ENCODE assay signal across 9 cellular contexts in genomic region chr13:45325806-45326205, GRCh38.
DNase-seq lines count a peak whose midpoint lies in the region; ATAC-seq, FAIRE-seq and TF ChIP-seq lines count a peak whose summit lies in the region.
"Had no signal": no experiment of that assay in that cellular context is flagged by ENCODE, and none has a peak within 500 bp of the region (broad histone marks: within the 10 kb centered on the region; RNA-seq: fewer than 3 reads in every experiment).

No MANE protein-coding gene starts in this region.

- no peak for FAIRE-seq in GM19239 (lab: Jason Lieb, UNC)

- TF ChIP-seq CTCF in AG09309 (IDR thresholded peaks at IDR 0.05; ENCODE audit: control insufficient read depth, insufficient read depth, low read depth, low read length, missing control alignments) (no peak), NB4 (IDR thresholded peaks at IDR 0.05; ENCODE audit: low read depth, low read length) (no peak), epithelial cell of esophagus (IDR thresholded peaks at IDR 0.05; ENCODE audit: insufficient read depth, low read depth, low read length, missing control alignments) (no peak)

- H3K4me1 ChIP-seq in mucosa of rectum (ENCODE audit: control insufficient read depth in 2 of 2, insufficient read depth in 2 of 2, low read length in 2 of 2) = peaks cover 0 to 3% of the 10 kb centered on the region in 2 donors

- no peaks in the 10 kb centered on the region for H3K36me3 ChIP-seq in mucosa of rectum (ENCODE audit: control insufficient read depth in 2 of 2, insufficient read depth in 2 of 2, low read length in 2 of 2)

- no peaks in the 10 kb centered on the region for H3K9me3 ChIP-seq in mucosa of rectum (ENCODE audit: control insufficient read depth in 2 of 2, low read length in 2 of 2)

- no peak for ATAC-seq in GM19455 (IDR thresholded peaks at IDR 0.05; ENCODE audit: unreplicated experiment)
- no peak for ATAC-seq in GM21529 (IDR thresholded peaks at IDR 0.05; ENCODE audit: unreplicated experiment)

- H3K27me3 ChIP-seq in mucosa of rectum (ENCODE audit: control insufficient read depth in 2 of 2, insufficient read depth in 2 of 2, low read length in 2 of 2) = no peaks in the 10 kb centered on the region

- H3K27ac ChIP-seq in mucosa of rectum (ENCODE audit: low read depth in 2 of 2, low read length in 2 of 2) = peak overlapping the region; percentile 46 to 57

- H3K4me3 ChIP-seq in AG09309 (ENCODE audit: control insufficient read depth, low read depth, low read length) = no peak overlapping the region
- H3K4me3 ChIP-seq in NB4 (ENCODE audit: low read depth, low read length) = no peak overlapping the region
- H3K4me3 ChIP-seq in epithelial cell of esophagus (ENCODE audit: low read length) = no peak overlapping the region
- H3K4me3 ChIP-seq in mucosa of rectum (ENCODE audit: low read length in 2 of 2) = no peak overlapping the region

- DNase-seq in AG09309 (ENCODE audit: low read depth) (peak; percentile 71), NB4 (ENCODE audit: low read depth) (peak; percentile 64), epithelial cell of esophagus (ENCODE audit: low read depth) (peak; percentile 92), HuH-7 (ENCODE audit: low spot score) (no peak), GM19239 (ENCODE audit: insufficient read length, low spot score) (no peak)
- DNase-seq: cerebellar nuclear complex had no signal

- no peak overlapping the region for H3K9ac ChIP-seq in mucosa of rectum (ENCODE audit: low read depth in 1 of 2, low read length in 2 of 2)

- TF ChIP-seq POLR2A in NB4 (IDR thresholded peaks at IDR 0.05; ENCODE audit: extremely low read depth, insufficient read length) = no peak

Comparison
In these comparisons a context has a peak if more than half of its experiments do, and no peak if none do; other contexts are left out.
1. DNase-seq: peak in AG09309 (single experiment), NB4 (single experiment) and epithelial cell of esophagus (single experiment); none in HuH-7 (single experiment) and GM19239 (single experiment).